In the genomic region with DNA sequence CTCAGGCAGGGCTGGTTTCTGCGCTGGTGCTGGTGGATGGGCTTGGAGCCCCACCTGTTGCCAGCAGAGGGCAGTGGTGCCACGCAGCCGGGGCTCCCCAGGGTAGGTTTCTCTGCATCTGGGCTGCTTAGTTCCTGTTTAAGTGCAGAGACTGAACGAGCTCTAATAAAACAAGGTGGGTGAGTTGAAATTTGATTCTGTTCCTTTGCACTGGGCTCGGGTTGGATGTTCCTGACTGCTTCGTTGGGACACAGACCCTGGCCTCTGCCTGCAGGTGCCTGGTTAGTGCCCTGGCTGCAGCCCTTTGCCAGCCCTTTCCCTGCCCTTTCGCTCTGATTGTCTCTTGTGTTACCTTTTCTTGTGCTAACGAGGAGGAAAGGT, we compare ENCODE assay signal across 8 cellular contexts. TPM values are rescaled to one million over a fixed set of nuclear protein-coding genes. Genes with fewer than 3 reads are reported as not detected.
DNase-seq lines count a peak whose midpoint lies in the region; ATAC-seq, FAIRE-seq and TF ChIP-seq lines count a peak whose summit lies in the region.

No MANE protein-coding gene starts in this region.

- no peaks in the 10 kb centered on the region for H3K9me2 ChIP-seq in SU-DHL-6 (replicated peaks; ENCODE audit: insufficient read depth, low read length)

- ATAC-seq in A549, result peak; percentile 97 to 98
- ATAC-seq in GM18498 (IDR thresholded peaks at IDR 0.05; ENCODE audit: unreplicated experiment), result peak; percentile 73
- peak; percentile 99 for ATAC-seq in activated naive CD4-positive, alpha-beta T cell treated with anti-CD3 and anti-CD28 coated beads, Interleukin-2, amount 50 U/mL, for 72 hours
- ATAC-seq in Right ventricle myocardium inferior, result peak; percentile 95
- peak; percentile 98 for ATAC-seq in upper lobe of right lung

- no peaks in the 10 kb centered on the region for H3K79me2 ChIP-seq in SU-DHL-6 (ENCODE audit: insufficient read depth, low read length)

- H3K27ac Mint-ChIP-seq in activated naive CD4-positive, alpha-beta T cell treated with anti-CD3 and anti-CD28 coated beads, Interleukin-2, amount 50 U/mL, for 72 hours, result peak overlapping the region in 1 of 2 donors; percentile 75
- H3K27ac Mint-ChIP-seq in progenitor cell of endocrine pancreas, result no peak overlapping the region

- H3K27me3 Mint-ChIP-seq in progenitor cell of endocrine pancreas, result no peaks in the 10 kb centered on the region

- peaks cover 6% of the 10 kb centered on the region for H3K4me1 Mint-ChIP-seq in progenitor cell of endocrine pancreas (ENCODE audit: low read depth)

- TF ChIP-seq RAD21 in A549 (conservative IDR thresholded peaks at IDR 0.05 in 1 of 2, IDR thresholded peaks at IDR 0.05 in 1 of 2), result peak; percentile 97 to 98

- TF ChIP-seq CTCF in A549 (IDR thresholded peaks at IDR 0.05) (peak; percentile 99), SU-DHL-6 (IDR thresholded peaks at IDR 0.05; ENCODE audit: insufficient read depth, low read length, poor library complexity, severe bottlenecking) (peak; percentile 96), progenitor cell of endocrine pancreas (IDR thresholded peaks at IDR 0.05; ENCODE audit: unreplicated experiment) (peak; percentile 97), upper lobe of right lung (IDR thresholded peaks at IDR 0.05) (peak; percentile 98)

- DNase-seq in A549 (ENCODE audit: low read depth in 1 of 2, low spot score in 1 of 2) (peak; percentile 72 to 99), NAMALWA (ENCODE audit: low spot score) (peak; percentile 88), Right ventricle myocardium inferior (ENCODE audit: missing footprints) (peak; percentile 91), progenitor cell of endocrine pancreas (ENCODE audit: low spot score, unreplicated experiment) (peak; percentile 81), upper lobe of right lung (peak; percentile 91)
- DNase-seq in activated naive CD4-positive, alpha-beta T cell treated with anti-CD3 and anti-CD28 coated beads, Interleukin-2, amount 50 U/mL, for 72 hours (ENCODE audit: low spot score in 2 of 2), result peak; percentile 67 to 88

- no peaks in the 10 kb centered on the region for H3K9me3 Mint-ChIP-seq in activated naive CD4-positive, alpha-beta T cell treated with anti-CD3 and anti-CD28 coated beads, Interleukin-2, amount 50 U/mL, for 72 hours
- H3K9me3 Mint-ChIP-seq in progenitor cell of endocrine pancreas (ENCODE audit: low read depth), result peaks cover 4% of the 10 kb centered on the region

- H3K4me2 ChIP-seq in A549 (no peak overlapping the region), SU-DHL-6 (ENCODE audit: low read depth, low read length, poor library complexity, severe bottlenecking) (no peak overlapping the region)

- no peak for TF ChIP-seq POLR2A in A549 (IDR thresholded peaks at IDR 0.05; ENCODE audit: low read length)

- TF ChIP-seq EP300 in A549 (IDR thresholded peaks at IDR 0.05), result no peak

- H3K4me1 ChIP-seq in A549 (no peaks in the 10 kb centered on the region), upper lobe of right lung (peaks cover 6% of the 10 kb centered on the region)

- intact Hi-C loops in Right ventricle myocardium inferior (cut with DNase I) (loop anchor here (2.0 kb wide), 2 partner anchors 63 to 133 kb away; no protein-coding TSS in a partner anchor), upper lobe of right lung (cut with DNase I) (loop anchor here (10.0 kb wide), 1 partner anchor 133 kb away; no protein-coding TSS in a partner anchor)

- no peaks in the 10 kb centered on the region for H3F3A ChIP-seq in SU-DHL-6 (ENCODE audit: insufficient read depth)

- CTCF ChIA-PET in A549 (lab: Yijun Ruan, JAX), result interaction anchor here (0.6 to 20.7 kb wide), 52 partner anchors 10 to 431 kb away, joined by 3 to 450 read pairs (median 4); partner anchors contain the start of gene FN3KRP

- 24% methylated on average over 8 of the region's 8 CpGs for WGBS in A549 (ENCODE audit: missing lambda C conversion rate)

- peaks cover 5 to 6% of the 10 kb centered on the region in 2 donors for H3K36me3 Mint-ChIP-seq in activated naive CD4-positive, alpha-beta T cell treated with anti-CD3 and anti-CD28 coated beads, Interleukin-2, amount 50 U/mL, for 72 hours
- peaks cover 10% of the 10 kb centered on the region for H3K36me3 Mint-ChIP-seq in progenitor cell of endocrine pancreas (ENCODE audit: insufficient read depth)

- POLR2A ChIA-PET in A549 (lab: Yijun Ruan, JAX), result interaction anchor here (0.5 kb wide), 1 partner anchor 43 kb away, joined by 3 read pairs; no protein-coding TSS in a partner anchor

- H3K4me3 Mint-ChIP-seq in progenitor cell of endocrine pancreas (ENCODE audit: low read depth), result no peak overlapping the region

- H4K20me1 ChIP-seq in SU-DHL-6 (ENCODE audit: low read depth, low read length), result no peaks in the 10 kb centered on the region

- H3K27ac ChIP-seq in A549 (no peak overlapping the region), SU-DHL-6 (ENCODE audit: low read depth, low read length) (no peak overlapping the region; the same call in 1 of the 2 replicates), upper lobe of right lung (no peak overlapping the region)

- H2AFZ ChIP-seq in SU-DHL-6 (ENCODE audit: low read depth, low read length, severe bottlenecking), result no peak overlapping the region

- H3K36me3 ChIP-seq in SU-DHL-6 (ENCODE audit: low read length), result no peaks in the 10 kb centered on the region
- peaks cover 12% of the 10 kb centered on the region for H3K36me3 ChIP-seq in upper lobe of right lung

- H3K4me3 ChIP-seq in A549, result no peak overlapping the region
- no peak overlapping the region for H3K4me3 ChIP-seq in SU-DHL-6 (ENCODE audit: insufficient read depth, low read length, poor library complexity, severe bottlenecking)
- no peak overlapping the region for H3K4me3 ChIP-seq in upper lobe of right lung

- FAIRE-seq in A549 (lab: Jason Lieb, UNC), result peak; percentile 80

- no peak overlapping the region for H3K9ac ChIP-seq in SU-DHL-6 (ENCODE audit: low read length)

- H3K9me3 ChIP-seq in A549 (no peaks in the 10 kb centered on the region), SU-DHL-6 (ENCODE audit: insufficient read depth, low read length) (no peaks in the 10 kb centered on the region), upper lobe of right lung (no peaks in the 10 kb centered on the region)

- H3K27me3 ChIP-seq in SU-DHL-6 (ENCODE audit: low read length), result no peaks in the 10 kb centered on the region
- H3K27me3 ChIP-seq in upper lobe of right lung, result no peaks in the 10 kb centered on the region

TF ChIP-seq in A549, 52 proteins besides CTCF, POLR2A, EP300 and RAD21:
- TF ChIP-seq HES2 (IDR thresholded peaks at IDR 0.05), result no peak
- TF ChIP-seq SMC3 (IDR thresholded peaks at IDR 0.05), result peak; percentile 94
- no peak for TF ChIP-seq HOXB5 (CRISPR knock-in tag; IDR thresholded peaks at IDR 0.05)

RNA-seq across cellular contexts. Expression of gene TBCD, which starts 30.0 kb away (rescaled TPM):
- polyA plus RNA-seq in A549 (2011; rRNA removed) (33.5 and 44.7 TPM in 2 replicates), A549 (2017; fragmentation: RNase III; extraction: RNeasy Plus Mini Kit Qiagen cat#74134 plus additional on column Dnase treatment) (47.4 to 51.6 TPM (median 49.1 TPM) in 3 replicates)
- polyA plus RNA-seq in A549 (2012; cell fraction: cytosol; rRNA removed), result 104 and 105 TPM in 2 replicates
- polyA plus RNA-seq in A549 (2012; cell fraction: nucleus; rRNA removed), result 337 and 389 TPM in 2 replicates
- 63.6 and 73.0 TPM in 2 replicates for polyA minus RNA-seq in A549 (2011; rRNA and poly(A)+ RNA removed)
- 100 to 1,000 TPM in 1 of 2 donors, 10 to 100 TPM in 1; 67.4 to 147 TPM for total RNA-seq in activated naive CD4-positive, alpha-beta T cell treated with anti-CD3 and anti-CD28 coated beads, Interleukin-2, amount 50 U/mL, for 72 hours
- total RNA-seq in Right ventricle myocardium inferior (43.4 TPM), progenitor cell of endocrine pancreas (95.6 and 103 TPM in 2 replicates), upper lobe of right lung (84.5 TPM)

RNA-seq across cellular contexts. Expression of gene FN3K, which starts 46.5 kb away (rescaled TPM):
- polyA plus RNA-seq in A549 (2011; rRNA removed) (1.3 and 1.7 TPM in 2 replicates), A549 (2017; fragmentation: RNase III; extraction: RNeasy Plus Mini Kit Qiagen cat#74134 plus additional on column Dnase treatment) (7.7 to 13.2 TPM (median 11.9 TPM) in 3 replicates)
- 3.8 and 4.7 TPM in 2 replicates for polyA plus RNA-seq in A549 (2012; cell fraction: cytosol; rRNA removed)
- polyA plus RNA-seq in A549 (2012; cell fraction: nucleus; rRNA removed), result 6.9 and 7.5 TPM in 2 replicates
- 2.8 and 3.6 TPM in 2 replicates for polyA minus RNA-seq in A549 (2011; rRNA and poly(A)+ RNA removed)
- 1 to 10 TPM; 3.5 to 7.0 TPM for total RNA-seq in activated naive CD4-positive, alpha-beta T cell treated with anti-CD3 and anti-CD28 coated beads, Interleukin-2, amount 50 U/mL, for 72 hours
- total RNA-seq in Right ventricle myocardium inferior (78.3 TPM), progenitor cell of endocrine pancreas (40.4 and 40.6 TPM in 2 replicates), upper lobe of right lung (27.4 TPM)

RNA-seq across cellular contexts. Expression of gene ZNF750, which starts 57.9 kb away (rescaled TPM):
- polyA plus RNA-seq in A549 (2011; rRNA removed) (not detected in 2 replicates), A549 (2017; fragmentation: RNase III; extraction: RNeasy Plus Mini Kit Qiagen cat#74134 plus additional on column Dnase treatment) (not detected in 3 replicates)
- not detected in 2 replicates for polyA plus RNA-seq in A549 (2012; cell fraction: cytosol; rRNA removed)
- not detected in 2 replicates for polyA plus RNA-seq in A549 (2012; cell fraction: nucleus; rRNA removed)
- polyA minus RNA-seq in A549 (2011; rRNA and poly(A)+ RNA removed), result not detected in 2 replicates
- total RNA-seq in activated naive CD4-positive, alpha-beta T cell treated with anti-CD3 and anti-CD28 coated beads, Interleukin-2, amount 50 U/mL, for 72 hours, result not detected
- total RNA-seq in Right ventricle myocardium inferior (not detected), progenitor cell of endocrine pancreas (0.07 and 0.11 TPM in 2 replicates), upper lobe of right lung (5.6 TPM)
